Comparison of ENCODE assay signal across 2 cellular contexts in the genomic region with DNA sequence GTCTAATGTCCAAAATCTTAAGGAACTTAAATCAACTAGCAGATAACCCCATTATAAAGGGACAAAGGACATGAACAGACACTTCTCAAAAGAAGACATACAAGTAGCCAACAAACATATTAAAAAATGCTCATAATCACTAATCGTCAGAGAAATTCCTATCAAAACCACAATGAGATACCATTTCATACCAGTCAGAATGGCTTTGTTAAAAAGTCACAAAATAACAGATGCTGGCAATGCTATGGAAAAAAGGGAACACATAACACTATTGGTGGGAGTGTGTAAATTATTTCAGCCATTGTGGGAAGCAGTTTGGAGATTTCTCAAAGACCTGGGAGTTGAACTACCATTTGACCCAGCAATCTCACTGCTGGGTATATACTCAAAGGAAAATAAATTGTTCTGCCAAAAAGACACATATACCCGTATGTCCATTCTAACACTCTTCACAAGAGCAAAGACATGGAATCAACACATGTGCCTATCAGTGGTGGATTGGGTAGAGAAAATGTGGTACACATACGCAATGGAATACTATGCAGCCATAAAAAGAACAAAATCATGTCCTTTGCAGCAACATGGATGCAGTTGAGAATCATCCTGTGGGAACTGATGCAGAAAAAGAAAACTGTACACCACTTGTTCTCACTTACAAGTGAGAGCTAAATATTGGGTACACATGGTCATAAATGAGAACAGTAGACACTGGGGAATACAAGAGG.
TF ChIP-seq lines count a peak whose summit lies in the region.

No MANE protein-coding gene starts in this region.

TF ChIP-seq in SK-N-SH treated with all-trans-retinoic acid at 6 μM for 48 hours, 23 proteins besides CTCF, POLR2A, EP300 and RAD21 (continued from another document):
- no peak for TF ChIP-seq TSHZ2 (CRISPR knock-in tag; IDR thresholded peaks at IDR 0.05)

TF ChIP-seq in SK-N-SH, 30 proteins besides CTCF, POLR2A, EP300 and RAD21 (continued from another document):
- TF ChIP-seq, protein P1, sequence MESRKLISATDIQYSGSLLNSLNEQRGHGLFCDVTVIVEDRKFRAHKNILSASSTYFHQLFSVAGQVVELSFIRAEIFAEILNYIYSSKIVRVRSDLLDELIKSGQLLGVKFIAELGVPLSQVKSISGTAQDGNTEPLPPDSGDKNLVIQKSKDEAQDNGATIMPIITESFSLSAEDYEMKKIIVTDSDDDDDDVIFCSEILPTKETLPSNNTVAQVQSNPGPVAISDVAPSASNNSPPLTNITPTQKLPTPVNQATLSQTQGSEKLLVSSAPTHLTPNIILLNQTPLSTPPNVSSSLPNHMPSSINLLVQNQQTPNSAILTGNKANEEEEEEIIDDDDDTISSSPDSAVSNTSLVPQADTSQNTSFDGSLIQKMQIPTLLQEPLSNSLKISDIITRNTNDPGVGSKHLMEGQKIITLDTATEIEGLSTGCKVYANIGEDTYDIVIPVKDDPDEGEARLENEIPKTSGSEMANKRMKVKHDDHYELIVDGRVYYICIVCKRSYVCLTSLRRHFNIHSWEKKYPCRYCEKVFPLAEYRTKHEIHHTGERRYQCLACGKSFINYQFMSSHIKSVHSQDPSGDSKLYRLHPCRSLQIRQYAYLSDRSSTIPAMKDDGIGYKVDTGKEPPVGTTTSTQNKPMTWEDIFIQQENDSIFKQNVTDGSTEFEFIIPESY (IDR thresholded peaks at IDR 0.05; ENCODE audit: borderline replicate concordance, low read depth) = no peak
- TF ChIP-seq USF1 (IDR thresholded peaks at IDR 0.05; ENCODE audit: borderline replicate concordance, low read depth) (no peak), TAF1 (IDR thresholded peaks at IDR 0.05; ENCODE audit: borderline replicate concordance, low read depth, low read length) (no peak)
- TF ChIP-seq, protein P2, sequence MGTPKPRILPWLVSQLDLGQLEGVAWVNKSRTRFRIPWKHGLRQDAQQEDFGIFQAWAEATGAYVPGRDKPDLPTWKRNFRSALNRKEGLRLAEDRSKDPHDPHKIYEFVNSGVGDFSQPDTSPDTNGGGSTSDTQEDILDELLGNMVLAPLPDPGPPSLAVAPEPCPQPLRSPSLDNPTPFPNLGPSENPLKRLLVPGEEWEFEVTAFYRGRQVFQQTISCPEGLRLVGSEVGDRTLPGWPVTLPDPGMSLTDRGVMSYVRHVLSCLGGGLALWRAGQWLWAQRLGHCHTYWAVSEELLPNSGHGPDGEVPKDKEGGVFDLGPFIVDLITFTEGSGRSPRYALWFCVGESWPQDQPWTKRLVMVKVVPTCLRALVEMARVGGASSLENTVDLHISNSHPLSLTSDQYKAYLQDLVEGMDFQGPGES (IDR thresholded peaks at IDR 0.05; ENCODE audit: low read depth, low read length) = no peak
TF ChIP-seq in SK-N-SH: peak in this region for 0.
